In genomic region chr22:19730662-19731360, GRCh38 we compare ENCODE assay signal across 8 cellular contexts. TPM values are rescaled to one million over a fixed set of nuclear protein-coding genes. Genes with fewer than 3 reads are reported as not detected.
A peak's percentile ranks its signal among the peaks of the same experiment; 100 is the strongest.
DNase-seq lines count a peak whose midpoint lies in the region; ATAC-seq and TF ChIP-seq lines count a peak whose summit lies in the region.

No MANE protein-coding gene starts in this region.

- H3K79me2 ChIP-seq in DOHH2 (ENCODE audit: control insufficient read depth, low read length) = no peaks in the 10 kb centered on the region

- H3K9me2 ChIP-seq in DOHH2 (replicated peaks; ENCODE audit: control insufficient read depth, low read length) = no peaks in the 10 kb centered on the region

- ATAC-seq in natural killer cell treated with Interleukin-12 subunit alpha and Interleukin-12 subunit beta and Interleukin-15 and Interleukin-18, amount 100 ng/mL, for 72 hours = peak; percentile 76 to 84
- peak; percentile 82 for ATAC-seq in stimulated activated effector memory CD8-positive, alpha-beta T cell treated with anti-CD3 and anti-CD28 coated beads, Interleukin-12 subunit alpha, Interleukin-12 subunit beta, amount 100 ng/mL, for 72 hours
- no peak for ATAC-seq in GM21529 (IDR thresholded peaks at IDR 0.05; ENCODE audit: unreplicated experiment)

- no peaks in the 10 kb centered on the region for H3K9me3 Mint-ChIP-seq in natural killer cell treated with Interleukin-12 subunit alpha and Interleukin-12 subunit beta and Interleukin-15 and Interleukin-18, amount 100 ng/mL, for 72 hours
- H3K9me3 Mint-ChIP-seq in stimulated activated effector memory CD8-positive, alpha-beta T cell treated with anti-CD3 and anti-CD28 coated beads, Interleukin-12 subunit alpha, Interleukin-12 subunit beta, amount 100 ng/mL, for 72 hours = no peaks in the 10 kb centered on the region

- H3K27me3 ChIP-seq in DOHH2 (ENCODE audit: control insufficient read depth, low read length) (peaks cover 4% of the 10 kb centered on the region; the same call in 1 of the 2 replicates), Peyer's patch (peaks cover 0 to 4% of the 10 kb centered on the region in 2 donors)

- peak overlapping the region; percentile 70 for H3K4me3 ChIP-seq in DOHH2 (ENCODE audit: low read length)
- peak overlapping the region in 3 of 4 donors; percentile 46 to 51 (median 48) for H3K4me3 ChIP-seq in Peyer's patch
- peak overlapping the region; percentile 44 for H3K4me3 ChIP-seq in fibroblast of mammary gland (ENCODE audit: control insufficient read depth, low read depth, low read length)

- H3K4me2 ChIP-seq in DOHH2 (ENCODE audit: low read length) = peak overlapping the region; percentile 90

- H3F3A ChIP-seq in DOHH2 (ENCODE audit: control insufficient read depth, insufficient read depth) = no peaks in the 10 kb centered on the region

- no peak for TF ChIP-seq POLR2A in Peyer's patch (IDR thresholded peaks at IDR 0.05)

- no peaks in the 10 kb centered on the region for H3K36me3 Mint-ChIP-seq in natural killer cell treated with Interleukin-12 subunit alpha and Interleukin-12 subunit beta and Interleukin-15 and Interleukin-18, amount 100 ng/mL, for 72 hours
- no peaks in the 10 kb centered on the region for H3K36me3 Mint-ChIP-seq in stimulated activated effector memory CD8-positive, alpha-beta T cell treated with anti-CD3 and anti-CD28 coated beads, Interleukin-12 subunit alpha, Interleukin-12 subunit beta, amount 100 ng/mL, for 72 hours

- H3K27ac ChIP-seq in DOHH2 (ENCODE audit: low read depth, low read length) = no peak overlapping the region
- no peak overlapping the region for H3K27ac ChIP-seq in Peyer's patch

- H3K27ac Mint-ChIP-seq in natural killer cell treated with Interleukin-12 subunit alpha and Interleukin-12 subunit beta and Interleukin-15 and Interleukin-18, amount 100 ng/mL, for 72 hours = no peak overlapping the region
- no peak overlapping the region for H3K27ac Mint-ChIP-seq in stimulated activated effector memory CD8-positive, alpha-beta T cell treated with anti-CD3 and anti-CD28 coated beads, Interleukin-12 subunit alpha, Interleukin-12 subunit beta, amount 100 ng/mL, for 72 hours

- no peaks in the 10 kb centered on the region for H3K9me3 ChIP-seq in DOHH2 (ENCODE audit: control insufficient read depth, insufficient read depth, low read length)
- no peaks in the 10 kb centered on the region for H3K9me3 ChIP-seq in Peyer's patch

- H3K36me3 ChIP-seq in DOHH2 (ENCODE audit: control insufficient read depth, low read length) (no peaks in the 10 kb centered on the region), Peyer's patch (no peaks in the 10 kb centered on the region)

- peaks cover 3 to 5% of the 10 kb centered on the region in 2 donors for H3K4me1 Mint-ChIP-seq in natural killer cell treated with Interleukin-12 subunit alpha and Interleukin-12 subunit beta and Interleukin-15 and Interleukin-18, amount 100 ng/mL, for 72 hours (ENCODE audit: low read depth in 2 of 2)
- H3K4me1 Mint-ChIP-seq in stimulated activated effector memory CD8-positive, alpha-beta T cell treated with anti-CD3 and anti-CD28 coated beads, Interleukin-12 subunit alpha, Interleukin-12 subunit beta, amount 100 ng/mL, for 72 hours = peaks cover 6% of the 10 kb centered on the region

- peak overlapping the region; percentile 65 for H3K4me3 Mint-ChIP-seq in natural killer cell treated with Interleukin-12 subunit alpha and Interleukin-12 subunit beta and Interleukin-15 and Interleukin-18, amount 100 ng/mL, for 72 hours
- peak overlapping the region; percentile 62 for H3K4me3 Mint-ChIP-seq in stimulated activated effector memory CD8-positive, alpha-beta T cell treated with anti-CD3 and anti-CD28 coated beads, Interleukin-12 subunit alpha, Interleukin-12 subunit beta, amount 100 ng/mL, for 72 hours

- H3K27me3 Mint-ChIP-seq in natural killer cell treated with Interleukin-12 subunit alpha and Interleukin-12 subunit beta and Interleukin-15 and Interleukin-18, amount 100 ng/mL, for 72 hours = peaks cover 7 to 9% of the 10 kb centered on the region in 2 donors

- peaks cover 5% of the 10 kb centered on the region for H3K4me1 ChIP-seq in DOHH2 (ENCODE audit: control insufficient read depth, low read length)
- H3K4me1 ChIP-seq in Peyer's patch = peaks cover 0 to 5% (median 0%) of the 10 kb centered on the region in 4 donors

- H4K20me1 ChIP-seq in DOHH2 (ENCODE audit: control insufficient read depth, insufficient read depth, low read depth, low read length) = no peaks in the 10 kb centered on the region

- DNase-seq in HuH-7 (ENCODE audit: low spot score) = peak; percentile 97
- DNase-seq in Peyer's patch = peak; percentile 74 to 89 (median 89)
- DNase-seq in activated T-helper 1 cell treated with Interleukin-2 at 50 U/mL for 16 hours (ENCODE audit: low read depth) = peak; percentile 71
- peak; percentile 71 for DNase-seq in fibroblast of mammary gland (ENCODE audit: low read depth)
- DNase-seq in natural killer cell treated with Interleukin-12 subunit alpha and Interleukin-12 subunit beta and Interleukin-15 and Interleukin-18, amount 100 ng/mL, for 72 hours (ENCODE audit: low spot score) = peak; percentile 81
- DNase-seq in stimulated activated effector memory CD8-positive, alpha-beta T cell treated with anti-CD3 and anti-CD28 coated beads, Interleukin-12 subunit alpha, Interleukin-12 subunit beta, amount 100 ng/mL, for 72 hours (ENCODE audit: low spot score in 2 of 2) = peak; percentile 88 to 94

- peak; percentile 92 for TF ChIP-seq CTCF in DOHH2 (IDR thresholded peaks at IDR 0.05; ENCODE audit: low read depth, low read length, poor library complexity, severe bottlenecking)
- peak; percentile 87 to 97 (median 94) for TF ChIP-seq CTCF in Peyer's patch (IDR thresholded peaks at IDR 0.05)
- TF ChIP-seq CTCF in fibroblast of mammary gland (conservative IDR thresholded peaks at IDR 0.05; ENCODE audit: control insufficient read depth, insufficient read depth, low read depth, low read length) = peak; percentile 80

RNA-seq across cellular contexts. Expression of gene GP1BB, which starts 7.5 kb away (rescaled TPM):
- total RNA-seq in Peyer's patch = 1 to 10 TPM; 1.1 to 9.1 (median 2.0) TPM
- not detected for total RNA-seq in natural killer cell treated with Interleukin-12 subunit alpha and Interleukin-12 subunit beta and Interleukin-15 and Interleukin-18, amount 100 ng/mL, for 72 hours

RNA-seq across cellular contexts. Expression of gene SEPTIN5, which starts 16.5 kb away (rescaled TPM):
- 10 to 100 TPM in 1 of 4 donors, 1 to 10 TPM in 3; 2.8 to 20.6 (median 5.0) TPM for total RNA-seq in Peyer's patch
- total RNA-seq in natural killer cell treated with Interleukin-12 subunit alpha and Interleukin-12 subunit beta and Interleukin-15 and Interleukin-18, amount 100 ng/mL, for 72 hours = not detected

RNA-seq across cellular contexts. Expression of gene TBX1, which starts 29.8 kb away (rescaled TPM):
- total RNA-seq in Peyer's patch = 1 to 10 TPM in 2 of 4 donors, under 1 TPM in 1, not detected in 1; 0.70 to 4.1 (median 1.1) TPM
- total RNA-seq in natural killer cell treated with Interleukin-12 subunit alpha and Interleukin-12 subunit beta and Interleukin-15 and Interleukin-18, amount 100 ng/mL, for 72 hours = 1 to 10 TPM; 1.1 to 2.9 TPM
